Comparison of ENCODE assay signal across 8 cellular contexts in genomic region chr2:189783927-189784867, GRCh38. TPM values are rescaled to one million over a fixed set of nuclear protein-coding genes. Genes with fewer than 3 reads are reported as not detected.
A peak's percentile ranks its signal among the peaks of the same experiment; 100 is the strongest.
DNase-seq lines count a peak whose midpoint lies in the region; ATAC-seq and TF ChIP-seq lines count a peak whose summit lies in the region.

Gene ORMDL1, minus strand, starts transcription at chr2:189784339. Its CDS starts 1,744 bp downstream, at chr2:189782595.
Gene PMS1, plus strand, starts transcription at chr2:189784450. Its CDS starts 7,360 bp downstream, at chr2:189791810.

- in situ Hi-C loops in GM18951 (cut with MboI; ENCODE audit: low sequenced_read_pairs, unreplicated experiment): loop anchor here (25.0 kb wide), 1 partner anchor 278 kb away; the partner anchor contains the start of gene MSTN
- in situ Hi-C loops in mammary epithelial cell (cut with MboI; ENCODE audit: low sequenced_read_pairs in 2 of 2): loop anchor here in 1 of 2 donors (25.0 kb wide), 1 partner anchor 278 kb away; the partner anchor contains the start of gene MSTN

- peak; percentile 98 for DNase-seq in AG08396 (ENCODE audit: low spot score)
- peak; percentile 97 for DNase-seq in NCI-H2227 treated with DMSO at 0.1 percent for 48 hours (lab: John Stamatoyannopoulos, UW)
- DNase-seq in mammary epithelial cell: peak; percentile 96

- H3K27ac ChIP-seq in mammary epithelial cell (ENCODE audit: insufficient read depth, low read depth, low read length): peak within 1 kb of the TSS; percentile 72
- peak within 1 kb of the TSS; percentile 90 for H3K27ac ChIP-seq in iPS-20b (ENCODE audit: low read length)
- H3K27ac ChIP-seq in skin epidermis: peak within 1 kb of the TSS; percentile 78 to 98 (median 94)

- dilution Hi-C loops in mammary epithelial cell (cut with HindIII; ENCODE audit: low sequenced_read_pairs): no loop called here

- H2AFZ ChIP-seq in mammary epithelial cell (ENCODE audit: low read depth, low read length): peak within 1 kb of the TSS; percentile 96

- TSS peak; percentile 68 for BruUV-seq in mammary epithelial cell (replicated peaks; lab: Mats Ljungman, UMichigan)

- peaks cover 17% of the 10 kb centered on the region for H3K4me1 ChIP-seq in mammary epithelial cell (ENCODE audit: insufficient read depth, low read length)
- 0 out of 2 replicates have a peak, but pooled peaks cover 3% of the 10 kb centered on the region for H3K4me1 ChIP-seq in iPS-20b (ENCODE audit: insufficient read depth, low read length)

- no peaks in the 10 kb centered on the region for H4K20me1 ChIP-seq in mammary epithelial cell (ENCODE audit: insufficient read depth, low read length)

- peak within 1 kb of the TSS; percentile 93 for H3K4me2 ChIP-seq in mammary epithelial cell (ENCODE audit: insufficient read depth, low read depth, low read length)

- H3K4me3 ChIP-seq in WI38 (ENCODE audit: low read depth, low read length) (peak within 1 kb of the TSS; percentile 77), mammary epithelial cell (replicated peaks in 1 of 3; ENCODE audit: insufficient read depth in 1 of 3, low read depth in 2 of 3, low read length in 3 of 3) (peak within 1 kb of the TSS; percentile 77 to 93 (median 84)), iPS-20b (ENCODE audit: low read length) (peak within 1 kb of the TSS; percentile 96), skin epidermis (peak within 1 kb of the TSS; percentile 72 to 91 (median 87))

- under 1% methylated on average over 38 of the region's 96 CpGs for WGBS in mammary epithelial cell (ENCODE audit: low coverage, missing lambda C conversion rate)

- H3K27me3 ChIP-seq in mammary epithelial cell (ENCODE audit: insufficient read depth, low read length) (no peaks in the 10 kb centered on the region), iPS-20b (ENCODE audit: insufficient read depth, low read length) (no peaks in the 10 kb centered on the region)

- intact Hi-C loops in mammary epithelial cell (cut with micrococcal nuclease): loop anchor here (1.0 to 5.0 kb wide), 2 partner anchors 22 to 122 kb away; partner anchors contain the start of genes ASNSD1 and OSGEPL1

- peak; percentile 93 for ATAC-seq in HG03175 (IDR thresholded peaks at IDR 0.05; ENCODE audit: unreplicated experiment)

- H3K36me3 ChIP-seq in mammary epithelial cell (ENCODE audit: insufficient read depth, low read length) (peaks cover 13% of the 10 kb centered on the region), iPS-20b (ENCODE audit: insufficient read depth, low read depth, low read length) (peaks cover 46% of the 10 kb centered on the region)

- CTCF ChIA-PET in mammary epithelial cell (lab: Charles Lee; ENCODE audit: low non-redundant PET): no interaction called here

- no peak for TF ChIP-seq CTCF in WI38 (IDR thresholded peaks at IDR 0.05; ENCODE audit: low read depth, low read length)
- no peak for TF ChIP-seq CTCF in mammary epithelial cell (conservative IDR thresholded peaks at IDR 0.05 in 1 of 2, IDR thresholded peaks at IDR 0.05 in 1 of 2; ENCODE audit: extremely low read depth in 1 of 2, insufficient read depth in 1 of 2, low read depth in 1 of 2, low read length in 2 of 2)

- TF ChIP-seq POLR2A in GM18951 (IDR thresholded peaks at IDR 0.05; ENCODE audit: extremely low read depth, insufficient read depth, insufficient read length): peak; percentile 97

- H3K9me3 ChIP-seq in mammary epithelial cell (replicated peaks; ENCODE audit: insufficient read depth, low read length): no peaks in the 10 kb centered on the region
- H3K9me3 ChIP-seq in iPS-20b (ENCODE audit: insufficient read depth, low read depth, low read length): no peaks in the 10 kb centered on the region

- H3K79me2 ChIP-seq in mammary epithelial cell (ENCODE audit: insufficient read depth, low read length): peaks cover 86% of the 10 kb centered on the region

- peak within 1 kb of the TSS; percentile 80 for H3K9ac ChIP-seq in mammary epithelial cell (ENCODE audit: insufficient read depth, low read length)
- H3K9ac ChIP-seq in iPS-20b (ENCODE audit: low read depth, low read length): peak within 1 kb of the TSS; percentile 97

RNA-seq across cellular contexts. Expression of gene ORMDL1, which starts in this region (rescaled TPM):
- 10 to 100 TPM; 44.3 to 56.2 TPM for total RNA-seq in mammary epithelial cell
- polyA plus RNA-seq in mammary epithelial cell: 31.5 TPM
- 7.1 TPM for polyA minus RNA-seq in mammary epithelial cell

RNA-seq across cellular contexts. Expression of gene PMS1, which starts in this region (rescaled TPM):
- total RNA-seq in mammary epithelial cell: 10 to 100 TPM; 21.2 to 26.3 TPM
- polyA plus RNA-seq in mammary epithelial cell: 7.9 TPM
- 27.8 TPM for polyA minus RNA-seq in mammary epithelial cell

Comparison
In these comparisons a context has a peak if more than half of its experiments do, and no peak if none do; other contexts are left out.
1. Peak in every context shown above with its lines: DNase-seq, ATAC-seq, H3K4me3 ChIP-seq and H3K27ac ChIP-seq.